8 cellular contexts compared by ENCODE assay signal in genomic region chr6:104525677-104526322, GRCh38.
DNase-seq lines count a peak whose midpoint lies in the region; TF ChIP-seq lines count a peak whose summit lies in the region.

No MANE protein-coding gene starts in this region.

- TF ChIP-seq CTCF in osteocyte (IDR thresholded peaks at IDR 0.05): peak; percentile 99

- H3K4me1 Mint-ChIP-seq in osteocyte (ENCODE audit: unreplicated experiment): peaks cover 32% of the 10 kb centered on the region

- H3K27me3 Mint-ChIP-seq in osteocyte (ENCODE audit: unreplicated experiment): no peaks in the 10 kb centered on the region

- peak; percentile 29 for DNase-seq in GOT3 (lab: John Stamatoyannopoulos, UW)
- DNase-seq in LoVo (ENCODE audit: low spot score): peak; percentile 78
- peak; percentile 67 to 70 for DNase-seq in SJSA1 (ENCODE audit: low read depth in 1 of 2, low spot score in 2 of 2)
- peak; percentile 64 for DNase-seq in activated naive CD4-positive, alpha-beta T cell treated with Interleukin-2 at 50 U/mL for 16 hours
- peak; percentile 82 for DNase-seq in germinal center (ENCODE audit: low spot score)
- DNase-seq in osteocyte (ENCODE audit: extremely low spot score, unreplicated experiment): peak; percentile 88

- peaks cover 4% of the 10 kb centered on the region; the same call in 1 of the 2 replicates for H3K27me3 ChIP-seq in SJSA1 (replicated peaks)
- H3K27me3 ChIP-seq in thymus (ENCODE audit: control insufficient read depth, insufficient read depth): no peaks in the 10 kb centered on the region

- peak overlapping the region; percentile 28; the same call in 1 of the 2 replicates for H3K9ac ChIP-seq in ES-I3 (ENCODE audit: low read depth, low read length)

- no peaks in the 10 kb centered on the region for H3K9me3 Mint-ChIP-seq in osteocyte (ENCODE audit: unreplicated experiment)

- peak overlapping the region; percentile 26 for H3K4me3 Mint-ChIP-seq in osteocyte (ENCODE audit: unreplicated experiment)

- H3K27ac ChIP-seq in SJSA1: no peak overlapping the region
- H3K27ac ChIP-seq in thymus (ENCODE audit: low read depth): no peak overlapping the region

- 34% methylated on average over 15 of the region's 15 CpGs for WGBS in thymus

- H3K36me3 Mint-ChIP-seq in osteocyte (ENCODE audit: unreplicated experiment): no peaks in the 10 kb centered on the region

- H3K36me3 ChIP-seq in ES-I3 (ENCODE audit: insufficient read depth, low read length) (no peaks in the 10 kb centered on the region), SJSA1 (no peaks in the 10 kb centered on the region), thymus (ENCODE audit: control insufficient read depth, insufficient read depth) (no peaks in the 10 kb centered on the region)

- H3K4me3 ChIP-seq in SJSA1 (no peak overlapping the region), thymus (ENCODE audit: low read length) (peak overlapping the region; percentile 27)

- H3K4me1 ChIP-seq in ES-I3 (ENCODE audit: insufficient read depth, low read length) (no peaks in the 10 kb centered on the region; the same call in 1 of the 2 replicates), SJSA1 (replicated peaks) (no peaks in the 10 kb centered on the region), thymus (ENCODE audit: control insufficient read depth, insufficient read depth, low read length) (no peaks in the 10 kb centered on the region)

- H3K9me3 ChIP-seq in ES-I3 (ENCODE audit: control insufficient read depth, insufficient read depth, low read length) (no peaks in the 10 kb centered on the region), SJSA1 (replicated peaks) (no peaks in the 10 kb centered on the region), thymus (ENCODE audit: control insufficient read depth) (no peaks in the 10 kb centered on the region)

- peak overlapping the region; percentile 62 for H3K27ac Mint-ChIP-seq in osteocyte (ENCODE audit: unreplicated experiment)

Comparison
In these comparisons a context has a peak if more than half of its experiments do, and no peak if none do; other contexts are left out.
1. DNase-seq: peak in every context shown above with its lines; median percentile 88 in osteocyte; 82 in germinal center; 78 in LoVo; 68 in SJSA1; 64 in activated naive CD4-positive, alpha-beta T cell treated with Interleukin-2 at 50 U/mL for 16 hours; 29 in GOT3.